Comparison of ENCODE assay signal across 12 cellular contexts in the genomic region with DNA sequence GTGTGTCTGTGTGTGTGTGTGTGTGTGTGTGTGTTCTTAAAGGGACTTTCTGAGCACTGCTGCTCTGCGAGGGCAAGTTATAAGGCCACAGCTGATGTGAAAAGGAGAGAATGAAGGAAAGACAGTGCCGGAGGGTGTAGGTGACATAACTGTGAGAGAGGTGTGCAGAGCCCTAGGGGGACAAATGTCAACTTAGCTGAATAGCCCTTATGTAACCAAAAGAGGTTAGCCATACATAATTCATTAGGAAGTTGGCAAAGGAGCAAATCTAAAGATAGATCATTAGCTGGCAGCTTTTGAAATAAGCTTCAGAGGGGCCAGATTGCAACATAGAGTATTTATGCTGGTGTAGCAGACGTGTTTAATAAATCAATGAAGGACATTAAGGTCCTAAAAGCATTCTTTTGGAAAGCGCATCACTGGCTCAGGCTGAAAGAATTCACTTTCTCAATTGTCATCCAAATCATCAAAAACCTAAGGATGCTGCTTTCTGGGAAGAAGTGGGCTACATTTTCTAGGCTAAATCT.
DNase-seq lines count a peak whose midpoint lies in the region; ATAC-seq, FAIRE-seq and TF ChIP-seq lines count a peak whose summit lies in the region.
"Had no signal": no experiment of that assay in that cellular context is flagged by ENCODE, and none has a peak within 500 bp of the region (broad histone marks: within the 10 kb centered on the region; RNA-seq: fewer than 3 reads in every experiment).

No MANE protein-coding gene starts in this region.

- no peak overlapping the region for H3K4me3 Mint-ChIP-seq in astrocyte (ENCODE audit: unreplicated experiment)

- peak; percentile 75 for FAIRE-seq in astrocyte (lab: Jason Lieb, UNC)

- peak overlapping the region; percentile 22 for H3K4me2 ChIP-seq in astrocyte (ENCODE audit: low read length)

- H3K9me3 ChIP-seq in astrocyte (ENCODE audit: insufficient read depth, low read depth, low read length) (no peaks in the 10 kb centered on the region), vagina (no peaks in the 10 kb centered on the region)

- TF ChIP-seq CTCF in astrocyte (IDR thresholded peaks at IDR 0.05; ENCODE audit: insufficient read depth, low read depth, low read length): no peak
- no peak for TF ChIP-seq CTCF in vagina (IDR thresholded peaks at IDR 0.05)

- no peaks in the 10 kb centered on the region for H3K9me3 Mint-ChIP-seq in astrocyte (ENCODE audit: unreplicated experiment)

- H4K20me1 ChIP-seq in astrocyte (ENCODE audit: insufficient read depth, low read length): no peaks in the 10 kb centered on the region

- no peak overlapping the region for H2AFZ ChIP-seq in astrocyte (ENCODE audit: low read depth, low read length)

- H3K4me1 Mint-ChIP-seq in astrocyte (ENCODE audit: low read depth, unreplicated experiment): peaks cover 23% of the 10 kb centered on the region

- no peaks in the 10 kb centered on the region for H3K79me2 ChIP-seq in astrocyte (ENCODE audit: insufficient read depth, low read length)

- TF ChIP-seq POLR2A in vagina (IDR thresholded peaks at IDR 0.05) (no peak), GM18505 (IDR thresholded peaks at IDR 0.05; ENCODE audit: borderline replicate concordance, extremely low read depth, insufficient read depth, insufficient read length) (no peak)

- H3K9ac ChIP-seq in astrocyte (ENCODE audit: low read length): no peak overlapping the region

- no peaks in the 10 kb centered on the region for H3K27me3 Mint-ChIP-seq in astrocyte (ENCODE audit: low read depth, unreplicated experiment)

- no peaks in the 10 kb centered on the region for H3K36me3 ChIP-seq in astrocyte (ENCODE audit: insufficient read depth, low read length)
- no peaks in the 10 kb centered on the region for H3K36me3 ChIP-seq in vagina

- intact Hi-C loops in Right ventricle myocardium inferior (cut with DNase I) (no loop called here), cardiac septum (cut with DNase I) (no loop called here), vagina (cut with DNase I) (no loop called here)

- DNase-seq in Right ventricle myocardium inferior (ENCODE audit: missing footprints) (no peak), cardiac septum (ENCODE audit: low spot score) (no peak), astrocyte (ENCODE audit: low read depth) (peak; percentile 23), medulla oblongata (ENCODE audit: extremely low spot score) (peak; percentile 27), vagina (ENCODE audit: extremely low spot score in 2 of 2) (no peak), GOT3 (lab: John Stamatoyannopoulos, UW) (no peak), retina (no peak)
- DNase-seq: ACHN, activated T-cell treated with anti-CD3 and anti-CD28 coated beads for 4 hours, kidney glomerular epithelial cell, NCI-H187 had no signal

- H3K27me3 ChIP-seq in astrocyte (ENCODE audit: insufficient read depth, low read length): no peaks in the 10 kb centered on the region
- H3K27me3 ChIP-seq in vagina: no peaks in the 10 kb centered on the region

- peak overlapping the region; percentile 67 for H3K27ac Mint-ChIP-seq in astrocyte (ENCODE audit: unreplicated experiment)

- no peaks in the 10 kb centered on the region for H3K36me3 Mint-ChIP-seq in astrocyte (ENCODE audit: low read depth, unreplicated experiment)

- H3K4me3 ChIP-seq in astrocyte (ENCODE audit: insufficient read depth, low read depth, low read length) (no peak overlapping the region), vagina (no peak overlapping the region)

- H3K27ac ChIP-seq in astrocyte (ENCODE audit: low read depth, low read length) (no peak overlapping the region), vagina (peak overlapping the region; percentile 66)

- H3K4me1 ChIP-seq in astrocyte (ENCODE audit: insufficient read depth, low read length) (peaks cover 5% of the 10 kb centered on the region), vagina (peaks cover 38% of the 10 kb centered on the region)

- ATAC-seq in Right ventricle myocardium inferior: peak; percentile 23
- ATAC-seq in GM18505 (IDR thresholded peaks at IDR 0.05; ENCODE audit: unreplicated experiment): no peak

Comparison
In these comparisons a context has a peak if more than half of its experiments do, and no peak if none do; other contexts are left out.
1. DNase-seq: peak in astrocyte (single experiment) and medulla oblongata (single experiment); none in Right ventricle myocardium inferior (single experiment), cardiac septum (single experiment), vagina (0 of 2), GOT3 (single experiment) and retina (single experiment).